ENCODE assay signal across 1 cellular context in the genomic region with DNA sequence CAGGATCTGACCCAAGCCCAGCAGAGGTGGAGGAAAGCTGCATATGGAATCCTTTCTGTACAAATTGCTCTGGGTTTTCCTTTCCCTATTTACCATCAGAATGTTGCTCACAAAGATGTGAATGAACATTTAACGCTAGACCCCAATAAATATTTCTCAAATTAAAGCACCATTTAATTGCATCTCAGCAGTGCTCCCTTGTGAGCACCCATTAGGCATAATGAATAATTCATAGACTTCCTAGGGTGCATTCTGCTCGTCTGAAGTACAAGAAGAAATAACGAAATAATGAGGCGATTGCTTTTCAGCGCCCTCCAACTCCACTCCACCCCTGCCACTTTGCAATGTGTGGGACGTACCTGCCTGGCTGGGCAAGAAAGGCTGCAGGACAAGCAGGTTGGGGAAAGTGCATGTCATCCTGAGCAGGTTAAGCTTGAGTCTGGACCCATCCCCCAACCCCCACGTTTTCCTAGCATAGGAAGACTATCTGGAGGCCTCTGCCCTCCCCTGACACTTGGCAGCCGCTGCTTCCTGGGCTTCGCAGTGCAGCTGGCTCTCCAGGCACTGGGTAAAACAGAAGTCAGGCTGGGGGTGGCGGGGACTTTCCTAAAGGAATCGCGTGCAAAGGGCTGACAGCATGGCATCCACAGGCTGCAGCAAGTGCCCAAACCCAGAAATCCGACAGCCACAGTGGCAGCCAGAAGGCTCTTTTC.
A peak's percentile ranks its signal among the peaks of the same experiment; 100 is the strongest.
TF ChIP-seq lines count a peak whose summit lies in the region.

No MANE protein-coding gene starts in this region.

TF ChIP-seq in GM23338, 12 proteins besides CTCF, POLR2A, EP300 and RAD21:
- TF ChIP-seq, protein P1, sequence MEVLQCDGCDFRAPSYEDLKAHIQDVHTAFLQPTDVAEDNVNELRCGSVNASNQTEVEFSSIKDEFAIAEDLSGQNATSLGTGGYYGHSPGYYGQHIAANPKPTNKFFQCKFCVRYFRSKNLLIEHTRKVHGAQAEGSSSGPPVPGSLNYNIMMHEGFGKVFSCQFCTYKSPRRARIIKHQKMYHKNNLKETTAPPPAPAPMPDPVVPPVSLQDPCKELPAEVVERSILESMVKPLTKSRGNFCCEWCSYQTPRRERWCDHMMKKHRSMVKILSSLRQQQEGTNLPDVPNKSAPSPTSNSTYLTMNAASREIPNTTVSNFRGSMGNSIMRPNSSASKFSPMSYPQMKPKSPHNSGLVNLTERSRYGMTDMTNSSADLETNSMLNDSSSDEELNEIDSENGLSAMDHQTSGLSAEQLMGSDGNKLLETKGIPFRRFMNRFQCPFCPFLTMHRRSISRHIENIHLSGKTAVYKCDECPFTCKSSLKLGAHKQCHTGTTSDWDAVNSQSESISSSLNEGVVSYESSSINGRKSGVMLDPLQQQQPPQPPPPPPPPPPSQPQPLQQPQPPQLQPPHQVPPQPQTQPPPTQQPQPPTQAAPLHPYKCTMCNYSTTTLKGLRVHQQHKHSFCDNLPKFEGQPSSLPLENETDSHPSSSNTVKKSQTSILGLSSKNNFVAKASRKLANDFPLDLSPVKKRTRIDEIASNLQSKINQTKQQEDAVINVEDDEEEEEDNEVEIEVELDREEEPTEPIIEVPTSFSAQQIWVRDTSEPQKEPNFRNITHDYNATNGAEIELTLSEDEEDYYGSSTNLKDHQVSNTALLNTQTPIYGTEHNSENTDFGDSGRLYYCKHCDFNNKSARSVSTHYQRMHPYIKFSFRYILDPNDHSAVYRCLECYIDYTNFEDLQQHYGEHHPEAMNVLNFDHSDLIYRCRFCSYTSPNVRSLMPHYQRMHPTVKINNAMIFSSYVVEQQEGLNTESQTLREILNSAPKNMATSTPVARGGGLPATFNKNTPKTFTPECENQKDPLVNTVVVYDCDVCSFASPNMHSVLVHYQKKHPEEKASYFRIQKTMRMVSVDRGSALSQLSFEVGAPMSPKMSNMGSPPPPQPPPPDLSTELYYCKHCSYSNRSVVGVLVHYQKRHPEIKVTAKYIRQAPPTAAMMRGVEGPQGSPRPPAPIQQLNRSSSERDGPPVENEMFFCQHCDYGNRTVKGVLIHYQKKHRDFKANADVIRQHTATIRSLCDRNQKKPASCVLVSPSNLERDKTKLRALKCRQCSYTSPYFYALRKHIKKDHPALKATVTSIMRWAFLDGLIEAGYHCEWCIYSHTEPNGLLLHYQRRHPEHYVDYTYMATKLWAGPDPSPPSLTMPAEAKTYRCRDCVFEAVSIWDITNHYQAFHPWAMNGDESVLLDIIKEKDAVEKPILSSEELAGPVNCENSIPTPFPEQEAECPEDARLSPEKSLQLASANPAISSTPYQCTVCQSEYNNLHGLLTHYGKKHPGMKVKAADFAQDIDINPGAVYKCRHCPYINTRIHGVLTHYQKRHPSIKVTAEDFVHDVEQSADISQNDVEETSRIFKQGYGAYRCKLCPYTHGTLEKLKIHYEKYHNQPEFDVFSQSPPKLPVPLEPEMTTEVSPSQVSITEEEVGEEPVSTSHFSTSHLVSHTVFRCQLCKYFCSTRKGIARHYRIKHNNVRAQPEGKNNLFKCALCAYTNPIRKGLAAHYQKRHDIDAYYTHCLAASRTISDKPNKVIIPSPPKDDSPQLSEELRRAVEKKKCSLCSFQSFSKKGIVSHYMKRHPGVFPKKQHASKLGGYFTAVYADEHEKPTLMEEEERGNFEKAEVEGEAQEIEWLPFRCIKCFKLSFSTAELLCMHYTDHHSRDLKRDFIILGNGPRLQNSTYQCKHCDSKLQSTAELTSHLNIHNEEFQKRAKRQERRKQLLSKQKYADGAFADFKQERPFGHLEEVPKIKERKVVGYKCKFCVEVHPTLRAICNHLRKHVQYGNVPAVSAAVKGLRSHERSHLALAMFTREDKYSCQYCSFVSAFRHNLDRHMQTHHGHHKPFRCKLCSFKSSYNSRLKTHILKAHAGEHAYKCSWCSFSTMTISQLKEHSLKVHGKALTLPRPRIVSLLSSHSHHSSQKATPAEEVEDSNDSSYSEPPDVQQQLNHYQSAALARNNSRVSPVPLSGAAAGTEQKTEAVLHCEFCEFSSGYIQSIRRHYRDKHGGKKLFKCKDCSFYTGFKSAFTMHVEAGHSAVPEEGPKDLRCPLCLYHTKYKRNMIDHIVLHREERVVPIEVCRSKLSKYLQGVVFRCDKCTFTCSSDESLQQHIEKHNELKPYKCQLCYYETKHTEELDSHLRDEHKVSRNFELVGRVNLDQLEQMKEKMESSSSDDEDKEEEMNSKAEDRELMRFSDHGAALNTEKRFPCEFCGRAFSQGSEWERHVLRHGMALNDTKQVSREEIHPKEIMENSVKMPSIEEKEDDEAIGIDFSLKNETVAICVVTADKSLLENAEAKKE (CRISPR knock-in tag; IDR thresholded peaks at IDR 0.05): peak; percentile 50; the same call in 1 of the 2 replicates
- TF ChIP-seq ZNF114 (CRISPR knock-in tag; IDR thresholded peaks at IDR 0.05) (no peak), NANOG (IDR thresholded peaks at IDR 0.05; ENCODE audit: borderline replicate concordance) (peak; percentile 87)
